ENCODE assay signal across 20 cellular contexts in genomic region chr7:863106-863505, GRCh38.
"Had no signal": no experiment of that assay in that cellular context is flagged by ENCODE, and none has a peak within 500 bp of the region (broad histone marks: within the 10 kb centered on the region; RNA-seq: fewer than 3 reads in every experiment).

No MANE protein-coding gene starts in this region.

- H3K4me2 ChIP-seq: SK-N-SH had no signal

- ATAC-seq: Panc1, PC-3 had no signal

- H3K9me3 ChIP-seq: SK-N-SH had no signal

- H3K9ac ChIP-seq: SK-N-SH had no signal

- DNase-seq: KBM-7, MV-4-11, NCI-H1048, NCI-H1105, NCI-H1436, NCI-H187, NCI-H2029, NCI-H2081 treated with DMSO at 0.1 percent for 48 hours, NCI-H2171, NCI-H226, NCI-H446, NCI-H510A, NCI-H524 treated with DMSO at 0.1 percent for 48 hours, NCI-H69, NCI-H774, PC-3, SHP77, SK-N-SH, SW 1271 had no signal
